ENCODE assay signal across 20 cellular contexts in genomic region chr1:210104103-210104502, GRCh38.
DNase-seq lines count a peak whose midpoint lies in the region; ATAC-seq, FAIRE-seq and TF ChIP-seq lines count a peak whose summit lies in the region.
"Had no signal": no experiment of that assay in that cellular context is flagged by ENCODE, and none has a peak within 500 bp of the region (broad histone marks: within the 10 kb centered on the region; RNA-seq: fewer than 3 reads in every experiment).

No MANE protein-coding gene starts in this region.

- no peaks in the 10 kb centered on the region for H3K36me3 ChIP-seq in kidney (ENCODE audit: control insufficient read depth in 1 of 2, insufficient read depth in 2 of 2, low read length in 2 of 2)
- no peaks in the 10 kb centered on the region for H3K36me3 ChIP-seq in pancreas
- H3K36me3 ChIP-seq: BLaER1 treated with 17β-estradiol and CSF1 and Interleukin-3, amounts not matched to agents 10 nM and 100 nM had no signal

- H3K9me3 ChIP-seq in kidney (ENCODE audit: control insufficient read depth in 1 of 2, low read length in 2 of 2) (no peaks in the 10 kb centered on the region), pancreas (no peaks in the 10 kb centered on the region)
- H3K9me3 ChIP-seq: BLaER1 treated with 17β-estradiol and CSF1 and Interleukin-3, amounts not matched to agents 10 nM and 100 nM had no signal

- H3K4me3 ChIP-seq in kidney (ENCODE audit: low read length in 2 of 2): no peak overlapping the region
- no peak overlapping the region for H3K4me3 ChIP-seq in pancreas
- H3K4me3 ChIP-seq: BLaER1 treated with 17β-estradiol and CSF1 and Interleukin-3, amounts not matched to agents 10 nM and 100 nM had no signal

- H3K4me1 ChIP-seq in kidney (ENCODE audit: control insufficient read depth in 1 of 2, insufficient read depth in 1 of 2, low read depth in 1 of 2, low read length in 2 of 2): no peaks in the 10 kb centered on the region
- peaks cover 0 to 8% (median 4%) of the 10 kb centered on the region in 3 donors for H3K4me1 ChIP-seq in pancreas
- H3K4me1 ChIP-seq: BLaER1 treated with 17β-estradiol and CSF1 and Interleukin-3, amounts not matched to agents 10 nM and 100 nM had no signal

- H3K9ac ChIP-seq in kidney (ENCODE audit: low read length in 2 of 2): no peak overlapping the region
- H3K9ac ChIP-seq: BLaER1 treated with 17β-estradiol and CSF1 and Interleukin-3, amounts not matched to agents 10 nM and 100 nM had no signal

- 11 to 13% methylated on average over 2 of the region's 2 CpGs for WGBS in pancreas, 2 donors

- in situ Hi-C loops in ACHN (cut with HindIII; ENCODE audit: low pct_ligation_motif_present, low pct_unique_long_range_greater_than_20kb, low sequenced_read_pairs): no loop called here

- TF ChIP-seq CTCF in kidney (IDR thresholded peaks at IDR 0.05; ENCODE audit: borderline replicate concordance, extremely low read depth, insufficient read depth): no peak
- TF ChIP-seq CTCF in pancreas (IDR thresholded peaks at IDR 0.05): no peak

- H3K27ac ChIP-seq in kidney (ENCODE audit: low read depth in 2 of 2, low read length in 2 of 2) (no peak overlapping the region), pancreas (no peak overlapping the region)
- H3K27ac ChIP-seq: BLaER1 treated with 17β-estradiol and CSF1 and Interleukin-3, amounts not matched to agents 10 nM and 100 nM had no signal

- DNase-seq in ACHN: peak; percentile 89
- DNase-seq in kidney: no peak
- no peak for DNase-seq in pancreas
- DNase-seq in DMS79 treated with DMSO at 0.1 percent for 48 hours (lab: John Stamatoyannopoulos, UW): no peak
- no peak for DNase-seq in OCI-M1 (lab: John Stamatoyannopoulos, UW)
- DNase-seq in activated naive CD4-positive, alpha-beta T cell treated with anti-CD3 and anti-CD28 coated beads, Interleukin-2, amount 50 U/mL, for 16 hours: no peak
- DNase-seq in erythroblast (lab: John Stamatoyannopoulos, UW): no peak
- DNase-seq: CD8-positive, alpha-beta memory T cell; HFFc6; IMR-90; Karpas-422; MM.1S; NCI-H1105; NCI-H187 treated with DMSO at 0.1 percent for 48 hours; NCI-H345; NCI-H526 treated with DMSO at 0.1 percent for 48 hours; RPMI8226 had no signal

- FAIRE-seq in kidney (lab: Jason Lieb, UNC): peak; percentile 61
- FAIRE-seq in pancreas (lab: Jason Lieb, UNC): no peak
- FAIRE-seq: H54 had no signal

- peaks cover 0 to 1% (median 0%) of the 10 kb centered on the region in 4 donors for H3K27me3 ChIP-seq in pancreas
- H3K27me3 ChIP-seq: BLaER1 treated with 17β-estradiol and CSF1 and Interleukin-3, amounts not matched to agents 10 nM and 100 nM had no signal

- ATAC-seq in HG03354 (IDR thresholded peaks at IDR 0.05; ENCODE audit: poor library complexity, severe bottlenecking, unreplicated experiment): peak; percentile 65
- ATAC-seq in pancreas: peak; percentile 56 to 85 (median 72)

- TF ChIP-seq POLR2A in erythroblast (IDR thresholded peaks at IDR 0.05; ENCODE audit: low read length): no peak

- intact Hi-C loops in kidney (cut with DNase I) (no loop called here), pancreas (cut with DNase I) (no loop called here)
